15 cellular contexts compared by ENCODE assay signal in genomic region chr20:63664861-63665594, GRCh38. TPM values are rescaled to one million over a fixed set of nuclear protein-coding genes. Genes with fewer than 3 reads are reported as not detected.
DNase-seq lines count a peak whose midpoint lies in the region; ATAC-seq, FAIRE-seq and TF ChIP-seq lines count a peak whose summit lies in the region.
"Had no signal": no experiment of that assay in that cellular context is flagged by ENCODE, and none has a peak within 500 bp of the region (broad histone marks: within the 10 kb centered on the region; RNA-seq: fewer than 3 reads in every experiment).

No MANE protein-coding gene starts in this region.

- intact Hi-C loops in left ventricle myocardium inferior (cut with micrococcal nuclease) (no loop called here), kidney (cut with DNase I) (no loop called here)

- DNase-seq in cardiac muscle cell (ENCODE audit: low read depth in 1 of 2, low spot score in 1 of 2) = peak; percentile 50 to 52
- no peak for DNase-seq in left ventricle myocardium inferior
- DNase-seq in astrocyte of the hippocampus (ENCODE audit: low read depth, low spot score) = peak; percentile 73
- DNase-seq in hippocampal formation (lab: John Stamatoyannopoulos, UW) = peak; percentile 17 to 39
- DNase-seq in stimulated activated effector memory CD8-positive, alpha-beta T cell treated with anti-CD3 and anti-CD28 coated beads, Interleukin-12 subunit alpha, Interleukin-12 subunit beta, amount 100 ng/mL, for 72 hours (ENCODE audit: low spot score in 2 of 2) = no peak
- DNase-seq in kidney = no peak
- no peak for DNase-seq in cortex of kidney (lab: John Stamatoyannopoulos, UW)
- DNase-seq in MG63 = no peak
- DNase-seq: ACHN; activated naive CD4-positive, alpha-beta T cell; esophagus squamous epithelium; HFFc6; NCI-H2171 treated with DMSO at 0.1 percent for 48 hours; stimulated activated CD4-positive, alpha-beta T cell treated with anti-CD3 and anti-CD28 coated beads, Interleukin-15, amount 100 ng/mL, for 24 hours; tibial artery had no signal

- H3K9me3 ChIP-seq in cardiac muscle cell (ENCODE audit: low read depth) (no peaks in the 10 kb centered on the region), left ventricle myocardium inferior (replicated peaks) (no peaks in the 10 kb centered on the region), kidney (ENCODE audit: control insufficient read depth in 1 of 2, low read length in 2 of 2) (no peaks in the 10 kb centered on the region), MG63 (no peaks in the 10 kb centered on the region)
- H3K9me3 ChIP-seq: esophagus squamous epithelium, tibial artery had no signal

- H3K4me1 ChIP-seq in cardiac muscle cell (ENCODE audit: low read depth) (no peaks in the 10 kb centered on the region), left ventricle myocardium inferior (no peaks in the 10 kb centered on the region), kidney (ENCODE audit: control insufficient read depth in 1 of 2, insufficient read depth in 1 of 2, low read depth in 1 of 2, low read length in 2 of 2) (peaks cover 0 to 2% of the 10 kb centered on the region in 2 donors)
- H3K4me1 ChIP-seq: esophagus squamous epithelium had no signal

- ATAC-seq in stimulated activated effector memory CD8-positive, alpha-beta T cell treated with anti-CD3 and anti-CD28 coated beads, Interleukin-12 subunit alpha, Interleukin-12 subunit beta, amount 100 ng/mL, for 72 hours = no peak

- H3K9ac ChIP-seq in kidney (ENCODE audit: low read length in 2 of 2) = no peak overlapping the region

- H3K36me3 Mint-ChIP-seq in stimulated activated effector memory CD8-positive, alpha-beta T cell treated with anti-CD3 and anti-CD28 coated beads, Interleukin-12 subunit alpha, Interleukin-12 subunit beta, amount 100 ng/mL, for 72 hours = peaks cover 53% of the 10 kb centered on the region

- peaks cover 15% of the 10 kb centered on the region for H3K36me3 ChIP-seq in cardiac muscle cell
- peaks cover 72% of the 10 kb centered on the region for H3K36me3 ChIP-seq in left ventricle myocardium inferior
- peaks cover 14% of the 10 kb centered on the region in 2 donors for H3K36me3 ChIP-seq in kidney (ENCODE audit: control insufficient read depth in 1 of 2, insufficient read depth in 2 of 2, low read length in 2 of 2)
- peaks cover 82% of the 10 kb centered on the region for H3K36me3 ChIP-seq in MG63

- no peak overlapping the region for H3K27ac ChIP-seq in cardiac muscle cell
- H3K27ac ChIP-seq in left ventricle myocardium inferior (replicated peaks) = no peak overlapping the region
- no peak overlapping the region for H3K27ac ChIP-seq in kidney (ENCODE audit: low read depth in 2 of 2, low read length in 2 of 2)
- H3K27ac ChIP-seq: esophagus squamous epithelium, tibial artery had no signal

- no peak for FAIRE-seq in kidney (lab: Jason Lieb, UNC)

- H3K27me3 ChIP-seq in cardiac muscle cell (no peaks in the 10 kb centered on the region), left ventricle myocardium inferior (ENCODE audit: low read depth) (no peaks in the 10 kb centered on the region), MG63 (no peaks in the 10 kb centered on the region)
- H3K27me3 ChIP-seq: esophagus squamous epithelium, tibial artery had no signal

- H3K4me3 ChIP-seq in cardiac muscle cell (no peak overlapping the region), left ventricle myocardium inferior (no peak overlapping the region), kidney (ENCODE audit: low read length in 2 of 2) (no peak overlapping the region), MG63 (no peak overlapping the region)
- H3K4me3 ChIP-seq: esophagus squamous epithelium, tibial artery had no signal

- no peaks in the 10 kb centered on the region for H3K9me3 Mint-ChIP-seq in stimulated activated effector memory CD8-positive, alpha-beta T cell treated with anti-CD3 and anti-CD28 coated beads, Interleukin-12 subunit alpha, Interleukin-12 subunit beta, amount 100 ng/mL, for 72 hours
- H3K9me3 Mint-ChIP-seq: HFFc6 had no signal

- peak overlapping the region; percentile 54 for H3K27ac Mint-ChIP-seq in stimulated activated effector memory CD8-positive, alpha-beta T cell treated with anti-CD3 and anti-CD28 coated beads, Interleukin-12 subunit alpha, Interleukin-12 subunit beta, amount 100 ng/mL, for 72 hours
- H3K27ac Mint-ChIP-seq: HFFc6 had no signal

- H3K4me3 Mint-ChIP-seq in stimulated activated effector memory CD8-positive, alpha-beta T cell treated with anti-CD3 and anti-CD28 coated beads, Interleukin-12 subunit alpha, Interleukin-12 subunit beta, amount 100 ng/mL, for 72 hours = no peak overlapping the region
- H3K4me3 Mint-ChIP-seq: HFFc6 had no signal

- no peak for TF ChIP-seq CTCF in cardiac muscle cell (IDR thresholded peaks at IDR 0.05; ENCODE audit: low read depth, low read length)
- TF ChIP-seq CTCF in left ventricle myocardium inferior (IDR thresholded peaks at IDR 0.05; ENCODE audit: borderline replicate concordance) = no peak
- TF ChIP-seq CTCF in kidney (IDR thresholded peaks at IDR 0.05; ENCODE audit: borderline replicate concordance, extremely low read depth, insufficient read depth) = no peak

- H3K4me1 Mint-ChIP-seq in stimulated activated effector memory CD8-positive, alpha-beta T cell treated with anti-CD3 and anti-CD28 coated beads, Interleukin-12 subunit alpha, Interleukin-12 subunit beta, amount 100 ng/mL, for 72 hours = peaks cover 10% of the 10 kb centered on the region

RNA-seq across cellular contexts. Expression of gene RTEL1, which starts 6.9 kb away (rescaled TPM):
- total RNA-seq in cardiac muscle cell = 14.9 TPM in 2 replicates
- 14.8 and 15.8 TPM in 2 replicates for polyA plus RNA-seq in cardiac muscle cell
- total RNA-seq in left ventricle myocardium inferior = 9.6 TPM
- 37.7 TPM for total RNA-seq in kidney
- polyA plus RNA-seq in kidney (ENCODE audit: insufficient read depth, low read depth, low replicate concordance) = 5.3 TPM
- total RNA-seq in MG63 (2014; rRNA removed; shearing (Covaris generic); ENCODE audit: low replicate concordance) = 13.4 and 22.7 TPM in 2 replicates

RNA-seq across cellular contexts. Expression of gene STMN3, which starts 11.8 kb away (rescaled TPM):
- total RNA-seq in cardiac muscle cell = 6.6 and 18.4 TPM in 2 replicates
- 5.7 and 9.9 TPM in 2 replicates for polyA plus RNA-seq in cardiac muscle cell
- total RNA-seq in left ventricle myocardium inferior = 4.6 TPM
- total RNA-seq in kidney = 84.9 TPM
- 20.6 TPM for polyA plus RNA-seq in kidney (ENCODE audit: insufficient read depth, low read depth, low replicate concordance)
- 71.2 and 98.0 TPM in 2 replicates for total RNA-seq in MG63 (2014; rRNA removed; shearing (Covaris generic); ENCODE audit: low replicate concordance)

RNA-seq across cellular contexts. Expression of gene TNFRSF6B, which starts 31.4 kb away (rescaled TPM):
- 9.5 and 10.3 TPM in 2 replicates for total RNA-seq in cardiac muscle cell
- polyA plus RNA-seq in cardiac muscle cell = 3.3 and 4.9 TPM in 2 replicates
- 0.27 TPM for total RNA-seq in left ventricle myocardium inferior
- total RNA-seq in kidney = 64.5 TPM
- polyA plus RNA-seq in kidney (ENCODE audit: insufficient read depth, low read depth, low replicate concordance) = 2.4 TPM
- not detected in 2 replicates for total RNA-seq in MG63 (2014; rRNA removed; shearing (Covaris generic); ENCODE audit: low replicate concordance)

RNA-seq across cellular contexts. Expression of gene GMEB2, which starts 38.1 kb away (rescaled TPM):
- total RNA-seq in cardiac muscle cell (10.9 and 15.4 TPM in 2 replicates), left ventricle myocardium inferior (5.3 TPM), kidney (13.4 TPM)
- polyA plus RNA-seq in cardiac muscle cell (10.8 and 11.4 TPM in 2 replicates), kidney (ENCODE audit: insufficient read depth, low read depth, low replicate concordance) (6.1 TPM)
- 27.7 and 33.2 TPM in 2 replicates for total RNA-seq in MG63 (2014; rRNA removed; shearing (Covaris generic); ENCODE audit: low replicate concordance)

RNA-seq across cellular contexts. Expression of gene ARFRP1, which starts 42.7 kb away (rescaled TPM):
- total RNA-seq in cardiac muscle cell (46.1 and 61.3 TPM in 2 replicates), left ventricle myocardium inferior (37.1 TPM), kidney (71.2 TPM)
- polyA plus RNA-seq in cardiac muscle cell (75.0 and 85.1 TPM in 2 replicates), kidney (ENCODE audit: insufficient read depth, low read depth, low replicate concordance) (60.6 TPM)
- 39.5 and 66.1 TPM in 2 replicates for total RNA-seq in MG63 (2014; rRNA removed; shearing (Covaris generic); ENCODE audit: low replicate concordance)

Comparison
In these comparisons a context has a peak if more than half of its experiments do, and no peak if none do; other contexts are left out.
1. DNase-seq: peak in cardiac muscle cell (2 of 2), astrocyte of the hippocampus (single experiment) and hippocampal formation (2 of 2); none in left ventricle myocardium inferior (single experiment), stimulated activated effector memory CD8-positive, alpha-beta T cell treated with anti-CD3 and anti-CD28 coated beads, Interleukin-12 subunit alpha, Interleukin-12 subunit beta, amount 100 ng/mL, for 72 hours (0 of 2), kidney (single experiment), cortex of kidney (single experiment) and MG63 (single experiment).